ENCODE assay signal across 12 cellular contexts in the genomic region with DNA sequence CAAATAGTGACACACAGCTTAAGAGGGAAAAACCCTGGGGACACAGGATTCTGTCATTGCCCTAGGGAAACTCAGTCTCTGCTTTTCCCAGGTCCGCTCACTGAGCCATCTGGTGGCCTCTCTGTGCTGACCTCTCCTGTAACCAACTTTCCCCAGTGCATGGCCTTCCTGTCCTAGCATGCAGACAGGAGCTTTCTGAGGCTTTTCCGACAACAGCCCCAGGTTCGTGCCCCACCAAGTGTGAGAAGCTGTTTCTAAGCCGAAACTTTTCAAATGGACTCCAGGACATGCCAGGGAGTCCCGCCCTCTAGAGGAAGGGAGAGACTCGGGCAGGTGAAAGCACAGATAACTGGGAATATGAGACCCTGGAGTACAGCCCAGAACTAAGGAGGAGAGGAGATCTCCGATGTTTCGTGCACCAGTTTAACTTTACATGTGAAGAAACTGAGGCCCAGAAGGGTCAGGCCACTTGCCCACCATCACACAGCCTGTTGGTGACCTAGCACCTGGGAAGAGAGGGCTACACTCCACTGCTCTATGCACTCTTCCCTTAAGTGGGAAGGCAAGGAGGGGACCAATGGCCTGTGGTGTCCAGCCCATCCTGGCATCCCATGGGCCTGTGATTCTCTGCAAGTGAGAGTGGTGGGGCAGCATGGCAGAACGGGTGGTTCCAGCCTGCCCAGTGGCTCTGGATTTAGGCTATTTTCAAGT. TPM values are rescaled to one million over a fixed set of nuclear protein-coding genes. Genes with fewer than 3 reads are reported as not detected.
DNase-seq lines count a peak whose midpoint lies in the region; ATAC-seq and TF ChIP-seq lines count a peak whose summit lies in the region.
"Had no signal": no experiment of that assay in that cellular context is flagged by ENCODE, and none has a peak within 500 bp of the region (broad histone marks: within the 10 kb centered on the region; RNA-seq: fewer than 3 reads in every experiment).

No MANE protein-coding gene starts in this region.

- no peaks in the 10 kb centered on the region for H3K9me3 ChIP-seq in H9 (ENCODE audit: control insufficient read depth, low read depth, low read length)

- no peaks in the 10 kb centered on the region for H3K9me3 Mint-ChIP-seq in H9
- H3K9me3 Mint-ChIP-seq: activated CD4-positive, alpha-beta T cell treated with anti-CD3 and anti-CD28 coated beads, Interleukin-2, amount 10 ng/mL, durations not matched to agents 24 days and 14 days; CD4-positive, CD25-positive, alpha-beta regulatory T cell had no signal

- DNase-seq in H9: peak; percentile 76
- no peak for DNase-seq in brain microvascular endothelial cell
- DNase-seq in iPS DF 19.7 (ENCODE audit: low read depth, low spot score): peak; percentile 54
- DNase-seq in anterior cingulate cortex (lab: John Stamatoyannopoulos, UW): no peak
- DNase-seq in NCI-H1048 (lab: John Stamatoyannopoulos, UW): no peak
- DNase-seq in KBM-7: no peak
- DNase-seq: activated CD4-positive, alpha-beta T cell treated with anti-CD3 and anti-CD28 coated beads, Interleukin-2, amount 10 ng/mL, durations not matched to agents 24 days and 14 days; CD4-positive, CD25-positive, alpha-beta regulatory T cell; NK-92 treated with Interleukin-12 subunit alpha and Interleukin-12 subunit beta, amount 100 ng/mL, for 24 hours had no signal

- no peak overlapping the region for H3K9ac ChIP-seq in H9 (ENCODE audit: extremely low read depth, insufficient read length, low read length)

- H3K79me1 ChIP-seq in H9 (ENCODE audit: insufficient read depth, low read depth, low read length, poor library complexity, severe bottlenecking): no peaks in the 10 kb centered on the region

- no peak overlapping the region for H4K91ac ChIP-seq in H9 (ENCODE audit: insufficient read length, low read depth, low read length)

- H2AK5ac ChIP-seq in H9 (ENCODE audit: insufficient read length, low read length): no peak overlapping the region

- no peak overlapping the region for H3K4me2 ChIP-seq in H9 (ENCODE audit: insufficient read depth, insufficient read length, low read length)
- H3K4me2 ChIP-seq: hepatocyte had no signal

- no peak overlapping the region for H2BK20ac ChIP-seq in H9 (ENCODE audit: low read depth, low read length, poor library complexity, severe bottlenecking)

- no peak overlapping the region for H2BK5ac ChIP-seq in H9 (ENCODE audit: insufficient read length, low read length)

- H3K18ac ChIP-seq in H9 (ENCODE audit: insufficient read length, low read depth, low read length): no peak overlapping the region

- H3K36me3 Mint-ChIP-seq in H9 (ENCODE audit: insufficient read depth in 1 of 3, low read depth in 3 of 3): peaks cover 11 to 32% (median 31%) of the 10 kb centered on the region in 3 experiments; a peak in 6 of 7 replicates

- no peak overlapping the region for H3K56ac ChIP-seq in H9 (ENCODE audit: insufficient read length, low read depth, low read length)

- H3K4me1 ChIP-seq in H9 (ENCODE audit: insufficient read depth, low read length): no peaks in the 10 kb centered on the region; the same call in 1 of the 2 replicates

- H3K27me3 Mint-ChIP-seq in H9 (ENCODE audit: low read depth): no peaks in the 10 kb centered on the region

- TF ChIP-seq CTCF in 22Rv1 (IDR thresholded peaks at IDR 0.05) (peak; percentile 57), H9 (conservative IDR thresholded peaks at IDR 0.05) (peak; percentile 68), brain microvascular endothelial cell (IDR thresholded peaks at IDR 0.05; ENCODE audit: low read depth, low read length, missing control alignments) (peak; percentile 48)

- H3T11ph ChIP-seq in H9 (ENCODE audit: low read length): no peak overlapping the region

- in situ Hi-C loops in brain microvascular endothelial cell (cut with HindIII; ENCODE audit: low pct_ligation_motif_present, low sequenced_read_pairs): no loop called here
- in situ Hi-C loops in KBM-7 (cut with MboI; ENCODE audit: low pct_unique_long_range_greater_than_20kb, low sequenced_read_pairs): no loop called here

- H2BK12ac ChIP-seq in H9 (ENCODE audit: insufficient read length, low read depth, low read length): no peak overlapping the region

- peaks cover 10% of the 10 kb centered on the region for H3K36me3 ChIP-seq in brain microvascular endothelial cell (replicated peaks)

- H3K23me2 ChIP-seq in H9 (ENCODE audit: insufficient read length, low read depth, low read length, poor library complexity, severe bottlenecking): no peaks in the 10 kb centered on the region

- no peak overlapping the region for H4K5ac ChIP-seq in H9 (ENCODE audit: insufficient read length, low read depth, low read length)

- H3K4ac ChIP-seq in H9 (ENCODE audit: low read depth, low read length): no peak overlapping the region

- peak overlapping the region in 2 of 3 experiments; percentile 36 to 88; a peak in 3 of 7 replicates for H3K27ac Mint-ChIP-seq in H9
- H3K27ac Mint-ChIP-seq: activated CD4-positive, alpha-beta T cell treated with anti-CD3 and anti-CD28 coated beads, Interleukin-2, amount 10 ng/mL, durations not matched to agents 24 days and 14 days; CD4-positive, CD25-positive, alpha-beta regulatory T cell had no signal

- no peak overlapping the region for H3K4me3 Mint-ChIP-seq in H9
- H3K4me3 Mint-ChIP-seq: activated CD4-positive, alpha-beta T cell treated with anti-CD3 and anti-CD28 coated beads, Interleukin-2, amount 10 ng/mL, durations not matched to agents 24 days and 14 days; CD4-positive, CD25-positive, alpha-beta regulatory T cell had no signal

- no peak for ATAC-seq in GM19395 (IDR thresholded peaks at IDR 0.05; ENCODE audit: unreplicated experiment)

- no CpG with 5 or more reads among the region's 9 CpGs for WGBS in H9 (ENCODE audit: extremely low coverage, insufficient read length, low lambda C conversion rate)

- no peak overlapping the region for H4K8ac ChIP-seq in H9 (replicated peaks; ENCODE audit: insufficient read length, low read depth, low read length)

- H3K23ac ChIP-seq in H9 (ENCODE audit: insufficient read length, low read depth, low read length): no peak overlapping the region

- H3K27me3 ChIP-seq in H9 (ENCODE audit: insufficient read depth, low read length) (no peaks in the 10 kb centered on the region), brain microvascular endothelial cell (replicated peaks) (no peaks in the 10 kb centered on the region)
- H3K27me3 ChIP-seq: hepatocyte had no signal

- H2BK15ac ChIP-seq in H9 (ENCODE audit: low read depth, low read length): no peak overlapping the region

- no peak overlapping the region for H3K4me3 ChIP-seq in brain microvascular endothelial cell (ENCODE audit: low read depth, low read length)
- H3K4me3 ChIP-seq: hepatocyte had no signal

- H3K14ac ChIP-seq in H9 (ENCODE audit: insufficient read depth, low read length): no peak overlapping the region

- no peaks in the 10 kb centered on the region for H3K79me2 ChIP-seq in H9 (ENCODE audit: insufficient read depth, low read length)
- H3K79me2 ChIP-seq: hepatocyte had no signal

- no peaks in the 10 kb centered on the region for H4K20me1 ChIP-seq in H9 (ENCODE audit: control insufficient read depth, insufficient read depth, insufficient read length)

- no peak overlapping the region for H2AFZ ChIP-seq in H9 (ENCODE audit: low read length)
- H2AFZ ChIP-seq: hepatocyte had no signal

- H2BK120ac ChIP-seq in H9 (ENCODE audit: low read depth, low read length, poor library complexity, severe bottlenecking): no peak overlapping the region

- peaks cover 12 to 19% of the 10 kb centered on the region in 2 experiments for H3K4me1 Mint-ChIP-seq in H9
- H3K4me1 Mint-ChIP-seq: activated CD4-positive, alpha-beta T cell treated with anti-CD3 and anti-CD28 coated beads, Interleukin-2, amount 10 ng/mL, durations not matched to agents 24 days and 14 days; CD4-positive, CD25-positive, alpha-beta regulatory T cell had no signal

- no peak overlapping the region for H3K27ac ChIP-seq in 22Rv1
- no peak overlapping the region for H3K27ac ChIP-seq in H9 (ENCODE audit: insufficient read length, low read depth, low read length)
- no peak overlapping the region for H3K27ac ChIP-seq in brain microvascular endothelial cell
- H3K27ac ChIP-seq: hepatocyte had no signal

RNA-seq across cellular contexts. Expression of a gene that starts 46.2 kb away (rescaled TPM):
- total RNA-seq in H9 (2021): 15.6 and 17.8 TPM in 2 replicates

Comparison
In these comparisons a context has a peak if more than half of its experiments do, and no peak if none do; other contexts are left out.
1. DNase-seq: peak in H9 (single experiment) and iPS DF 19.7 (single experiment); none in brain microvascular endothelial cell (single experiment), anterior cingulate cortex (0 of 58), NCI-H1048 (single experiment) and KBM-7 (single experiment).
2. Peak in every context shown above with its lines, with median percentiles within 50 percentile points of each other: CTCF ChIP-seq.